25 cellular contexts compared by ENCODE assay signal in genomic region chr7:157669768-157670345, GRCh38.
A peak's percentile ranks its signal among the peaks of the same experiment; 100 is the strongest.
DNase-seq lines count a peak whose midpoint lies in the region; ATAC-seq, FAIRE-seq and TF ChIP-seq lines count a peak whose summit lies in the region.
"Had no signal": no experiment of that assay in that cellular context is flagged by ENCODE, and none has a peak within 500 bp of the region (broad histone marks: within the 10 kb centered on the region; RNA-seq: fewer than 3 reads in every experiment).

No MANE protein-coding gene starts in this region.

- intact Hi-C loops in natural killer cell (cut with micrococcal nuclease), result no loop called here

- no peak for FAIRE-seq in astrocyte (lab: Jason Lieb, UNC)
- FAIRE-seq: GM18507 had no signal

- ATAC-seq in natural killer cell treated with Interleukin-12 subunit alpha and Interleukin-12 subunit beta and Interleukin-15 and Interleukin-18, amount 100 ng/mL, for 72 hours, result no peak
- ATAC-seq in natural killer cell (no peak), naive B cell (ENCODE audit: low read depth in 2 of 2) (no peak), gastroesophageal sphincter (no peak)
- ATAC-seq: psoas muscle; stimulated activated naive B cell treated with anti-CD40 and anti-IgM and Interleukin-4, amounts not matched to agents 10 μg/mL and 1 μg/mL and 100 μg/mL, for 72 hours had no signal

- H3K36me3 Mint-ChIP-seq in natural killer cell treated with Interleukin-12 subunit alpha and Interleukin-12 subunit beta and Interleukin-15 and Interleukin-18, amount 100 ng/mL, for 72 hours, result no peaks in the 10 kb centered on the region
- H3K36me3 Mint-ChIP-seq in natural killer cell, result no peaks in the 10 kb centered on the region
- H3K36me3 Mint-ChIP-seq in astrocyte (ENCODE audit: low read depth, unreplicated experiment), result no peaks in the 10 kb centered on the region
- H3K36me3 Mint-ChIP-seq in naive B cell, result no peaks in the 10 kb centered on the region
- H3K36me3 Mint-ChIP-seq: CD4-positive, alpha-beta memory T cell; stimulated activated naive B cell treated with anti-CD40 and anti-IgM and Interleukin-4, amounts not matched to agents 10 μg/mL and 1 μg/mL and 100 μg/mL, for 72 hours had no signal

- H3K4me2 ChIP-seq in astrocyte (ENCODE audit: low read length), result peak overlapping the region; percentile 69

- H3K4me1 ChIP-seq in astrocyte (ENCODE audit: insufficient read depth, low read length) (peaks cover 8% of the 10 kb centered on the region), gastroesophageal sphincter (no peaks in the 10 kb centered on the region)
- H3K4me1 ChIP-seq: HAP-1, psoas muscle, uterus had no signal

- WGBS in gastroesophageal sphincter (ENCODE audit: low coverage in 1 of 2), 2 donors, result 59 to 96% methylated on average over 11 to 16 of the region's 33 CpGs

- no peak overlapping the region for H3K27ac Mint-ChIP-seq in natural killer cell treated with Interleukin-12 subunit alpha and Interleukin-12 subunit beta and Interleukin-15 and Interleukin-18, amount 100 ng/mL, for 72 hours
- H3K27ac Mint-ChIP-seq in natural killer cell (no peak overlapping the region), astrocyte (ENCODE audit: unreplicated experiment) (no peak overlapping the region), naive B cell (no peak overlapping the region)
- H3K27ac Mint-ChIP-seq: stimulated activated naive B cell treated with anti-CD40 and anti-IgM and Interleukin-4, amounts not matched to agents 10 μg/mL and 1 μg/mL and 100 μg/mL, for 72 hours had no signal

- H3K9ac ChIP-seq in astrocyte (ENCODE audit: low read length), result no peak overlapping the region

- H3K36me3 ChIP-seq in astrocyte (ENCODE audit: insufficient read depth, low read length) (no peaks in the 10 kb centered on the region), gastroesophageal sphincter (no peaks in the 10 kb centered on the region)
- H3K36me3 ChIP-seq: HAP-1, uterus had no signal

- H3K4me3 Mint-ChIP-seq in natural killer cell treated with Interleukin-12 subunit alpha and Interleukin-12 subunit beta and Interleukin-15 and Interleukin-18, amount 100 ng/mL, for 72 hours, result no peak overlapping the region
- no peak overlapping the region for H3K4me3 Mint-ChIP-seq in natural killer cell
- H3K4me3 Mint-ChIP-seq in astrocyte (ENCODE audit: unreplicated experiment), result no peak overlapping the region
- peak overlapping the region in 5 of 8 donors; percentile 10 to 69 (median 37) for H3K4me3 Mint-ChIP-seq in naive B cell
- H3K4me3 Mint-ChIP-seq: CD4-positive, alpha-beta memory T cell; stimulated activated naive B cell treated with anti-CD40 and anti-IgM and Interleukin-4, amounts not matched to agents 10 μg/mL and 1 μg/mL and 100 μg/mL, for 72 hours had no signal

- H3K27ac ChIP-seq in astrocyte (ENCODE audit: low read depth, low read length) (no peak overlapping the region), gastroesophageal sphincter (no peak overlapping the region)
- H3K27ac ChIP-seq: psoas muscle, skin epidermis, uterus had no signal

- H3K9me3 Mint-ChIP-seq in natural killer cell treated with Interleukin-12 subunit alpha and Interleukin-12 subunit beta and Interleukin-15 and Interleukin-18, amount 100 ng/mL, for 72 hours, result no peaks in the 10 kb centered on the region
- H3K9me3 Mint-ChIP-seq in natural killer cell, result no peaks in the 10 kb centered on the region
- H3K9me3 Mint-ChIP-seq in astrocyte (ENCODE audit: unreplicated experiment), result peaks cover 39% of the 10 kb centered on the region
- peaks cover 0 to 9% (median 0%) of the 10 kb centered on the region in 7 donors for H3K9me3 Mint-ChIP-seq in naive B cell
- H3K9me3 Mint-ChIP-seq: stimulated activated naive B cell treated with anti-CD40 and anti-IgM and Interleukin-4, amounts not matched to agents 10 μg/mL and 1 μg/mL and 100 μg/mL, for 72 hours had no signal

- H4K20me1 ChIP-seq in astrocyte (ENCODE audit: insufficient read depth, low read length), result peaks cover 4% of the 10 kb centered on the region

- no peak for TF ChIP-seq POLR2A in gastroesophageal sphincter (IDR thresholded peaks at IDR 0.05)

- H3K27me3 ChIP-seq in astrocyte (ENCODE audit: insufficient read depth, low read length), result no peaks in the 10 kb centered on the region
- peaks cover 35% of the 10 kb centered on the region for H3K27me3 ChIP-seq in gastroesophageal sphincter
- H3K27me3 ChIP-seq: uterus had no signal

- H2AFZ ChIP-seq in astrocyte (ENCODE audit: low read depth, low read length), result peak overlapping the region; percentile 52

- no peaks in the 10 kb centered on the region for H3K79me2 ChIP-seq in astrocyte (ENCODE audit: insufficient read depth, low read length)

- TF ChIP-seq EP300 in gastroesophageal sphincter (IDR thresholded peaks at IDR 0.05), result no peak

- H3K4me3 ChIP-seq in astrocyte (ENCODE audit: insufficient read depth, low read depth, low read length) (no peak overlapping the region), gastroesophageal sphincter (no peak overlapping the region)
- H3K4me3 ChIP-seq: HAP-1, psoas muscle, skin epidermis, uterus had no signal

- TF ChIP-seq CTCF in natural killer cell (IDR thresholded peaks at IDR 0.05) (no peak), astrocyte (IDR thresholded peaks at IDR 0.05; ENCODE audit: insufficient read depth, low read depth, low read length) (no peak), gastroesophageal sphincter (IDR thresholded peaks at IDR 0.05) (no peak)

- no peaks in the 10 kb centered on the region for H3K4me1 Mint-ChIP-seq in natural killer cell treated with Interleukin-12 subunit alpha and Interleukin-12 subunit beta and Interleukin-15 and Interleukin-18, amount 100 ng/mL, for 72 hours (ENCODE audit: low read depth in 2 of 2)
- H3K4me1 Mint-ChIP-seq in natural killer cell (peaks cover 0 to 6% of the 10 kb centered on the region in 2 donors), astrocyte (ENCODE audit: low read depth, unreplicated experiment) (no peaks in the 10 kb centered on the region), naive B cell (peaks cover 11 to 26% (median 19%) of the 10 kb centered on the region in 3 donors)

- H3K27me3 Mint-ChIP-seq in natural killer cell treated with Interleukin-12 subunit alpha and Interleukin-12 subunit beta and Interleukin-15 and Interleukin-18, amount 100 ng/mL, for 72 hours, result peaks cover 0 to 10% of the 10 kb centered on the region in 2 donors
- H3K27me3 Mint-ChIP-seq in natural killer cell (ENCODE audit: low read depth in 2 of 2) (peaks cover 0 to 3% of the 10 kb centered on the region in 2 donors), astrocyte (ENCODE audit: low read depth, unreplicated experiment) (no peaks in the 10 kb centered on the region), naive B cell (peaks cover 20 to 37% (median 23%) of the 10 kb centered on the region in 3 donors)

- DNase-seq in natural killer cell treated with Interleukin-12 subunit alpha and Interleukin-12 subunit beta and Interleukin-15 and Interleukin-18, amount 100 ng/mL, for 72 hours (ENCODE audit: low spot score), result peak; percentile 29
- DNase-seq in natural killer cell (no peak), astrocyte (ENCODE audit: low read depth) (no peak), naive B cell (no peak), HUDEP-2 (lab: John Stamatoyannopoulos, UW; ENCODE audit: unreplicated experiment in 76 of 76) (no peak), SHP77 (lab: John Stamatoyannopoulos, UW) (no peak), nucleus accumbens (lab: John Stamatoyannopoulos, UW) (no peak)
- DNase-seq: CD4-positive, alpha-beta memory T cell; cortex of kidney; DMS153; GDM1; KBM-7; left cardiac atrium; NCI-H187 treated with DMSO at 0.1 percent for 48 hours; NCI-H774; OCI-M1; psoas muscle; SIG-M5; stimulated activated naive B cell treated with anti-CD40 and anti-IgM and Interleukin-4, amounts not matched to agents 10 μg/mL and 1 μg/mL and 100 μg/mL, for 72 hours; T-helper 1 cell; uterus had no signal

- no peaks in the 10 kb centered on the region for H3K9me3 ChIP-seq in astrocyte (ENCODE audit: insufficient read depth, low read depth, low read length)
- H3K9me3 ChIP-seq in gastroesophageal sphincter, result no peaks in the 10 kb centered on the region
- H3K9me3 ChIP-seq: HAP-1, psoas muscle, uterus had no signal

Comparison
In these comparisons a context has a peak if more than half of its experiments do, and no peak if none do; other contexts are left out.
1. H3K4me3 Mint-ChIP-seq: peak in naive B cell (5 of 8); none in natural killer cell treated with Interleukin-12 subunit alpha and Interleukin-12 subunit beta and Interleukin-15 and Interleukin-18, amount 100 ng/mL, for 72 hours (single experiment), natural killer cell (single experiment) and astrocyte (single experiment).